In the genomic region with DNA sequence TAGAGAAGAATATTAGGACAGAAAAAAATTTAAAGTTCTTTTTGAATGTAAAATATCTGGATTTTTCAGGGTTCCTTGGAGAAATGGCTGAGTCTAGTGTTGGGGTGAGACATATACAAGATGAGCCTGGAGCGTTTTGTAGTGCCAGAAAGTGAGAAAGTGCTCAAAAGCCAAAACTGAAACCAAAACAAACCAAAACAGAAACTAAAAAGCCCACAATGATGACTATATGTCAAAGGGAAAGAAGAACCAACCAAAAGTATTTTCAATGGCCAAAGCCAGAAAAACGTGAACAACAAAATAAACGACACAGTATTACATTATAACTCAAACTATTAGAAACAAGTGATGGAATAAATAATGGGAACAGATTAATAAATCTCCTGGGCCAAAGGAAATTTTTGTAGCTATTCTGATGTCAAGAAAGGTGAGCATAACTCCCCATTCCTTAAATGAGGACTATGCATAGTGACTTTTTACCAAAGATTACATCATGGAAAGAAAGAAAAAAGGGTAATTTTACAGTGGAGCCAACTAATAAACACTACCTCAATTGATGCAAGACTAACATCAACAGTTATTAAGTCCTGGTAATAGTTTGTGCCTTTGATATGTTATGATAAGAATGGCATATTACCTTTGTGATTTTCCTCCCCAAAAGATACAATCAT, we compare ENCODE assay signal across 8 cellular contexts.
DNase-seq lines count a peak whose midpoint lies in the region; ATAC-seq, FAIRE-seq and TF ChIP-seq lines count a peak whose summit lies in the region.

No MANE protein-coding gene starts in this region.

- H3K27me3 ChIP-seq in ovary (no peaks in the 10 kb centered on the region), esophagus squamous epithelium (no peaks in the 10 kb centered on the region)

- H3K36me3 ChIP-seq in ovary (no peaks in the 10 kb centered on the region), esophagus squamous epithelium (no peaks in the 10 kb centered on the region)

- no peak overlapping the region for H3K4me3 Mint-ChIP-seq in chondrocyte (ENCODE audit: unreplicated experiment)

- DNase-seq in GM12891 (ENCODE audit: insufficient read length, low spot score) (peak; percentile 0), amniotic epithelial cell (ENCODE audit: low read depth) (peak; percentile 18), ovary (no peak), esophagus squamous epithelium (lab: John Stamatoyannopoulos, UW) (no peak), SKM-1 (lab: John Stamatoyannopoulos, UW; ENCODE audit: unreplicated experiment) (no peak), chondrocyte (ENCODE audit: low spot score) (no peak)

- no peak for TF ChIP-seq POLR2A in GM12891 (IDR thresholded peaks at IDR 0.05; ENCODE audit: low read depth, low read length)
- TF ChIP-seq POLR2A in ovary (IDR thresholded peaks at IDR 0.05), result no peak
- TF ChIP-seq POLR2A in esophagus squamous epithelium (IDR thresholded peaks at IDR 0.05), result no peak

- no peak overlapping the region for H3K4me3 ChIP-seq in ovary
- H3K4me3 ChIP-seq in esophagus squamous epithelium, result no peak overlapping the region

- H3K27ac Mint-ChIP-seq in chondrocyte (ENCODE audit: unreplicated experiment), result no peak overlapping the region

- ATAC-seq in GM21423 (IDR thresholded peaks at IDR 0.05; ENCODE audit: unreplicated experiment), result peak; percentile 99
- ATAC-seq in HG03439 (IDR thresholded peaks at IDR 0.05; ENCODE audit: unreplicated experiment), result peak; percentile 100

- H3K9me3 ChIP-seq in ovary, result no peaks in the 10 kb centered on the region
- H3K9me3 ChIP-seq in esophagus squamous epithelium, result no peaks in the 10 kb centered on the region

- intact Hi-C loops in ovary (cut with DNase I), result no loop called here
- intact Hi-C loops in esophagus squamous epithelium (cut with DNase I), result no loop called here

- no peaks in the 10 kb centered on the region for H3K4me1 ChIP-seq in ovary (ENCODE audit: insufficient read depth)
- H3K4me1 ChIP-seq in esophagus squamous epithelium, result no peaks in the 10 kb centered on the region

- FAIRE-seq in GM12891 (lab: Jason Lieb, UNC), result peak; percentile 33

- WGBS in ovary, 3 donors, result 53 to 63% (median 60%) methylated on average over 3 of the region's 3 CpGs
- 45 to 46% methylated on average over 3 of the region's 3 CpGs for WGBS in esophagus squamous epithelium, 2 donors

- no peaks in the 10 kb centered on the region for H3K27me3 Mint-ChIP-seq in chondrocyte (ENCODE audit: low read depth)

- no peaks in the 10 kb centered on the region for H3K4me1 Mint-ChIP-seq in chondrocyte (ENCODE audit: low read depth)

- H3K9me3 Mint-ChIP-seq in chondrocyte (ENCODE audit: low read depth), result no peaks in the 10 kb centered on the region

- H3K36me3 Mint-ChIP-seq in chondrocyte (ENCODE audit: low read depth), result no peaks in the 10 kb centered on the region

- TF ChIP-seq EP300 in ovary (IDR thresholded peaks at IDR 0.05), result no peak

- no peak overlapping the region for H3K27ac ChIP-seq in ovary
- no peak overlapping the region for H3K27ac ChIP-seq in esophagus squamous epithelium

- TF ChIP-seq CTCF in ovary (IDR thresholded peaks at IDR 0.05), result no peak
- TF ChIP-seq CTCF in esophagus squamous epithelium (IDR thresholded peaks at IDR 0.05), result no peak
- no peak for TF ChIP-seq CTCF in chondrocyte (IDR thresholded peaks at IDR 0.05)

TF ChIP-seq in GM12891, 5 proteins besides CTCF, POLR2A, EP300 and RAD21:
- TF ChIP-seq TAF1 (IDR thresholded peaks at IDR 0.05; ENCODE audit: low read depth, low read length), result no peak
- TF ChIP-seq POLR2AphosphoS5 (IDR thresholded peaks at IDR 0.05; ENCODE audit: low read depth, low read length), result no peak
- no peak for TF ChIP-seq PAX5 (IDR thresholded peaks at IDR 0.05; ENCODE audit: insufficient read depth, low read length, severe bottlenecking)
- TF ChIP-seq SPI1 (IDR thresholded peaks at IDR 0.05; ENCODE audit: low read depth, low read length), result no peak
- no peak for TF ChIP-seq POU2F2 (IDR thresholded peaks at IDR 0.05; ENCODE audit: low read depth, low read length)
TF ChIP-seq in GM12891: peak in this region for 0.

Comparison
In these comparisons a context has a peak if more than half of its experiments do, and no peak if none do; other contexts are left out.
1. DNase-seq: peak in GM12891 (single experiment) and amniotic epithelial cell (single experiment); none in ovary (0 of 5), esophagus squamous epithelium (single experiment), SKM-1 (single experiment) and chondrocyte (single experiment).